In genomic region chr3:179801263-179801662, GRCh38 we compare ENCODE assay signal across 17 cellular contexts.
DNase-seq lines count a peak whose midpoint lies in the region; ATAC-seq, FAIRE-seq and TF ChIP-seq lines count a peak whose summit lies in the region.
"Had no signal": no experiment of that assay in that cellular context is flagged by ENCODE, and none has a peak within 500 bp of the region (broad histone marks: within the 10 kb centered on the region; RNA-seq: fewer than 3 reads in every experiment).

No MANE protein-coding gene starts in this region.

- no peaks in the 10 kb centered on the region for H3K36me3 ChIP-seq in astrocyte (ENCODE audit: insufficient read depth, low read length)

- no peak overlapping the region for H3K4me2 ChIP-seq in astrocyte (ENCODE audit: low read length)

- no peaks in the 10 kb centered on the region for H4K20me1 ChIP-seq in astrocyte (ENCODE audit: insufficient read depth, low read length)

- POLR2A ChIA-PET in activated CD4-positive, alpha-beta T cell treated with anti-CD3 and anti-CD28 coated beads for 36 hours (lab: Charles Lee): no interaction called here

- no peak for ATAC-seq in activated CD4-positive, alpha-beta T cell treated with anti-CD3 and anti-CD28 coated beads for 36 hours
- ATAC-seq in GM21367 (IDR thresholded peaks at IDR 0.05; ENCODE audit: unreplicated experiment): no peak
- ATAC-seq: T-cell had no signal

- DNase-seq in AG08395 (ENCODE audit: low spot score): peak; percentile 49
- DNase-seq in LHCN-M2 (ENCODE audit: low read depth): peak; percentile 91
- peak; percentile 59 for DNase-seq in astrocyte (ENCODE audit: low read depth)
- peak; percentile 20 for DNase-seq in glomerular visceral epithelial cell (ENCODE audit: extremely low spot score)
- DNase-seq in activated CD4-positive, alpha-beta T cell treated with anti-CD3 and anti-CD28 coated beads for 36 hours: no peak
- no peak for DNase-seq in cardiac septum (ENCODE audit: low spot score)
- no peak for DNase-seq in cerebellar cortex (ENCODE audit: low spot score)
- DNase-seq: ACHN; activated CD4-positive, alpha-beta T cell treated with anti-CD3 and anti-CD28 coated beads, Interleukin-2, amount 50 U/mL, for 4 hours; activated naive CD4-positive, alpha-beta T cell treated with anti-CD3 and anti-CD28 coated beads, Interleukin-2, amount 10 ng/mL, durations not matched to agents 7 days and 5 days; effector memory CD4-positive, alpha-beta T cell; NCI-H1105 treated with DMSO at 0.1 percent for 48 hours; NCI-H774; retina; T-cell; testis had no signal

- H3K27me3 ChIP-seq in astrocyte (ENCODE audit: insufficient read depth, low read length): no peaks in the 10 kb centered on the region
- H3K27me3 ChIP-seq: testis had no signal

- no peak overlapping the region for H2AFZ ChIP-seq in astrocyte (ENCODE audit: low read depth, low read length)

- FAIRE-seq in astrocyte (lab: Jason Lieb, UNC): no peak

- H3K4me1 Mint-ChIP-seq in astrocyte (ENCODE audit: low read depth, unreplicated experiment): peaks cover 14% of the 10 kb centered on the region
- H3K4me1 Mint-ChIP-seq in activated CD4-positive, alpha-beta T cell treated with anti-CD3 and anti-CD28 coated beads for 36 hours: peaks cover 4% of the 10 kb centered on the region

- intact Hi-C loops in activated CD4-positive, alpha-beta T cell treated with anti-CD3 and anti-CD28 coated beads for 36 hours (cut with DNase I, micrococcal nuclease): no loop called here
- intact Hi-C loops in cardiac septum (cut with DNase I): no loop called here

- no peaks in the 10 kb centered on the region for H3K4me1 ChIP-seq in astrocyte (ENCODE audit: insufficient read depth, low read length)
- H3K4me1 ChIP-seq: testis had no signal

- CTCF ChIA-PET in activated CD4-positive, alpha-beta T cell treated with anti-CD3 and anti-CD28 coated beads for 36 hours (lab: Charles Lee): no interaction called here

- TF ChIP-seq CTCF in astrocyte (IDR thresholded peaks at IDR 0.05; ENCODE audit: insufficient read depth, low read depth, low read length): no peak

- no peak overlapping the region for H3K4me3 ChIP-seq in astrocyte (ENCODE audit: insufficient read depth, low read depth, low read length)
- H3K4me3 ChIP-seq: testis had no signal

- no peaks in the 10 kb centered on the region for H3K79me2 ChIP-seq in astrocyte (ENCODE audit: insufficient read depth, low read length)

- H3K9ac ChIP-seq in astrocyte (ENCODE audit: low read length): no peak overlapping the region

- no peak overlapping the region for H3K27ac ChIP-seq in astrocyte (ENCODE audit: low read depth, low read length)
- H3K27ac ChIP-seq: testis had no signal

- H3K36me3 Mint-ChIP-seq in astrocyte (ENCODE audit: low read depth, unreplicated experiment): no peaks in the 10 kb centered on the region
- no peaks in the 10 kb centered on the region for H3K36me3 Mint-ChIP-seq in activated CD4-positive, alpha-beta T cell treated with anti-CD3 and anti-CD28 coated beads for 36 hours (ENCODE audit: low read depth)
- H3K36me3 Mint-ChIP-seq: activated naive CD4-positive, alpha-beta T cell treated with anti-CD3 and anti-CD28 coated beads, Interleukin-2, amount 10 ng/mL, durations not matched to agents 7 days and 5 days; T-cell had no signal

- H3K9me3 ChIP-seq in astrocyte (ENCODE audit: insufficient read depth, low read depth, low read length): no peaks in the 10 kb centered on the region
- H3K9me3 ChIP-seq: testis had no signal

- H3K4me3 Mint-ChIP-seq in astrocyte (ENCODE audit: unreplicated experiment): no peak overlapping the region
- no peak overlapping the region for H3K4me3 Mint-ChIP-seq in activated CD4-positive, alpha-beta T cell treated with anti-CD3 and anti-CD28 coated beads for 36 hours
- H3K4me3 Mint-ChIP-seq: activated naive CD4-positive, alpha-beta T cell treated with anti-CD3 and anti-CD28 coated beads, Interleukin-2, amount 10 ng/mL, durations not matched to agents 7 days and 5 days; T-cell had no signal

- no peak overlapping the region for H3K27ac Mint-ChIP-seq in astrocyte (ENCODE audit: unreplicated experiment)
- H3K27ac Mint-ChIP-seq in activated CD4-positive, alpha-beta T cell treated with anti-CD3 and anti-CD28 coated beads for 36 hours: no peak overlapping the region
- H3K27ac Mint-ChIP-seq: activated naive CD4-positive, alpha-beta T cell treated with anti-CD3 and anti-CD28 coated beads, Interleukin-2, amount 10 ng/mL, durations not matched to agents 7 days and 5 days; T-cell had no signal

- no peaks in the 10 kb centered on the region for H3K9me3 Mint-ChIP-seq in astrocyte (ENCODE audit: unreplicated experiment)
- H3K9me3 Mint-ChIP-seq in activated CD4-positive, alpha-beta T cell treated with anti-CD3 and anti-CD28 coated beads for 36 hours (ENCODE audit: low read depth): no peaks in the 10 kb centered on the region
- H3K9me3 Mint-ChIP-seq: activated naive CD4-positive, alpha-beta T cell treated with anti-CD3 and anti-CD28 coated beads, Interleukin-2, amount 10 ng/mL, durations not matched to agents 7 days and 5 days; T-cell had no signal

- no peaks in the 10 kb centered on the region for H3K27me3 Mint-ChIP-seq in astrocyte (ENCODE audit: low read depth, unreplicated experiment)
- H3K27me3 Mint-ChIP-seq in activated CD4-positive, alpha-beta T cell treated with anti-CD3 and anti-CD28 coated beads for 36 hours: no peaks in the 10 kb centered on the region

Comparison
In these comparisons a context has a peak if more than half of its experiments do, and no peak if none do; other contexts are left out.
1. DNase-seq: peak in AG08395 (single experiment), LHCN-M2 (single experiment), astrocyte (single experiment) and glomerular visceral epithelial cell (single experiment); none in activated CD4-positive, alpha-beta T cell treated with anti-CD3 and anti-CD28 coated beads for 36 hours (single experiment), cardiac septum (single experiment) and cerebellar cortex (single experiment).